8 cellular contexts compared by ENCODE assay signal in the genomic region with DNA sequence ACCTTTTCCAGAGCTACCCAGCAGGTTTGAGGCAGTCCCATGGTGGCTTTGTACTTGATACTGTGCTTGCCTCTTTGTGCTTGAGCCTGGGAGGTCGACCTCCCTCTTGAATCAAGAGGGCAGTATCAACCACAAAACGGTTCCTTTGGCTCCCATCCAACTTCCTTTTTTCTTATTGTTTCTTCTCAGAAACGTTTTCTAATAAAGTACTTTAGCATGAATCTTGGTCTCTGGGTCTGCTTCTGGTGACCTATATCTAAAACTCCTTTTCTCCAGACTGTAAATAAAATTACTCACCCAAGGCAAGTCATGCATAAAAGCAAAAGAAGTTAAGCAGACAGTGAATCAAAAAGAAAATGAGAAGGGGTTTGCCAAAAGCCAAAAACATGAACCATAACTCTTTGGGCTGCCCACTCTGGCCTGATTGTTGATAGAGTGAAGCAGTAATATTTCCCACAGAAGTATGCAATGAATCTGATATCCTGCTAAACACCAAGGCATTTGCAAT.
DNase-seq lines count a peak whose midpoint lies in the region; ATAC-seq, FAIRE-seq and TF ChIP-seq lines count a peak whose summit lies in the region.

No MANE protein-coding gene starts in this region.

- peaks cover 21% of the 10 kb centered on the region for H3K4me1 Mint-ChIP-seq in activated B cell treated with CpG ODN at 0.5 μM for 24 hours

- no peaks in the 10 kb centered on the region for H3K9me3 Mint-ChIP-seq in activated B cell treated with CpG ODN at 0.5 μM for 24 hours

- H3K4me3 Mint-ChIP-seq in activated B cell treated with CpG ODN at 0.5 μM for 24 hours = no peak overlapping the region

- no peak for FAIRE-seq in D721Med (lab: Jason Lieb, UNC)

- intact Hi-C loops in activated B cell treated with CpG ODN at 0.5 μM for 24 hours (cut with micrococcal nuclease) = loop anchor here (10.0 kb wide), 1 partner anchor 88 kb away; no protein-coding TSS in a partner anchor

- H3K27ac Mint-ChIP-seq in activated B cell treated with CpG ODN at 0.5 μM for 24 hours = peak overlapping the region; percentile 43

- no peak for TF ChIP-seq CTCF in activated B cell treated with CpG ODN at 0.5 μM for 24 hours (IDR thresholded peaks at IDR 0.05)
- TF ChIP-seq CTCF in D721Med (IDR thresholded peaks at IDR 0.05; ENCODE audit: insufficient read depth, missing control alignments) = no peak

- DNase-seq in NCI-H2196 (lab: John Stamatoyannopoulos, UW; ENCODE audit: unreplicated experiment) (peak; percentile 7), NCI-H2196 treated with DMSO at 0.1 percent for 48 hours (lab: John Stamatoyannopoulos, UW; ENCODE audit: unreplicated experiment) (no peak), activated B cell treated with CpG ODN at 0.5 μM for 24 hours (no peak), skeletal muscle cell (ENCODE audit: low read depth) (peak; percentile 52), occipital lobe (lab: John Stamatoyannopoulos, UW) (no peak), D721Med (ENCODE audit: insufficient read length, low spot score) (no peak)
- no peak for DNase-seq in effector CD4-positive, alpha-beta T cell

- no peaks in the 10 kb centered on the region for H3K36me3 Mint-ChIP-seq in activated B cell treated with CpG ODN at 0.5 μM for 24 hours (ENCODE audit: low read depth)

- ATAC-seq in HG03108 (IDR thresholded peaks at IDR 0.05; ENCODE audit: unreplicated experiment) (peak; percentile 58), activated B cell treated with CpG ODN at 0.5 μM for 24 hours (ENCODE audit: low read depth) (peak; percentile 49)

- POLR2A ChIA-PET in activated B cell treated with CpG ODN at 0.5 μM for 24 hours (lab: Charles Lee) = no interaction called here

- no peak overlapping the region for H3K4me3 ChIP-seq in skeletal muscle cell (ENCODE audit: low read depth, low read length)

- CTCF ChIA-PET in activated B cell treated with CpG ODN at 0.5 μM for 24 hours (lab: Charles Lee) = no interaction called here

- H3K27me3 Mint-ChIP-seq in activated B cell treated with CpG ODN at 0.5 μM for 24 hours = no peaks in the 10 kb centered on the region

Comparison
In these comparisons a context has a peak if more than half of its experiments do, and no peak if none do; other contexts are left out.
1. DNase-seq: peak in NCI-H2196 (single experiment) and skeletal muscle cell (single experiment); none in NCI-H2196 treated with DMSO at 0.1 percent for 48 hours (single experiment), activated B cell treated with CpG ODN at 0.5 μM for 24 hours (single experiment), occipital lobe (single experiment), D721Med (single experiment) and effector CD4-positive, alpha-beta T cell (single experiment).